In genomic region chr10:23448802-23449570, GRCh38 we compare ENCODE assay signal across 8 cellular contexts. TPM values are rescaled to one million over a fixed set of nuclear protein-coding genes. Genes with fewer than 3 reads are reported as not detected.
DNase-seq lines count a peak whose midpoint lies in the region; ATAC-seq lines count a peak whose summit lies in the region.

No MANE protein-coding gene starts in this region.

- intact Hi-C loops in Right ventricle myocardium inferior (cut with DNase I), result no loop called here

- no peak overlapping the region for H3K4me3 Mint-ChIP-seq in activated CD8-positive, alpha-beta memory T cell treated with anti-CD3 and anti-CD28 coated beads, Interleukin-2, amount 10 ng/mL, durations not matched to agents 7 days and 5 days
- peak overlapping the region; percentile 55 for H3K4me3 Mint-ChIP-seq in natural killer cell treated with Interleukin-12 subunit alpha and Interleukin-12 subunit beta and Interleukin-15 and Interleukin-18, amount 100 ng/mL, for 72 hours

- peaks cover 5% of the 10 kb centered on the region for H3K36me3 Mint-ChIP-seq in activated CD8-positive, alpha-beta memory T cell treated with anti-CD3 and anti-CD28 coated beads, Interleukin-2, amount 10 ng/mL, durations not matched to agents 7 days and 5 days
- no peaks in the 10 kb centered on the region for H3K36me3 Mint-ChIP-seq in natural killer cell treated with Interleukin-12 subunit alpha and Interleukin-12 subunit beta and Interleukin-15 and Interleukin-18, amount 100 ng/mL, for 72 hours

- H3K4me1 Mint-ChIP-seq in activated CD8-positive, alpha-beta memory T cell treated with anti-CD3 and anti-CD28 coated beads, Interleukin-2, amount 10 ng/mL, durations not matched to agents 7 days and 5 days, result peaks cover 27% of the 10 kb centered on the region
- H3K4me1 Mint-ChIP-seq in natural killer cell treated with Interleukin-12 subunit alpha and Interleukin-12 subunit beta and Interleukin-15 and Interleukin-18, amount 100 ng/mL, for 72 hours (ENCODE audit: low read depth in 2 of 2), result peaks cover 9 to 14% of the 10 kb centered on the region in 2 donors

- peak; percentile 83 for ATAC-seq in activated CD8-positive, alpha-beta memory T cell treated with anti-CD3 and anti-CD28 coated beads, Interleukin-2, amount 10 ng/mL, durations not matched to agents 7 days and 5 days
- ATAC-seq in HG02884 (IDR thresholded peaks at IDR 0.05; ENCODE audit: unreplicated experiment), result peak; percentile 87
- peak in 1 of 2 donors; percentile 63 for ATAC-seq in natural killer cell treated with Interleukin-12 subunit alpha and Interleukin-12 subunit beta and Interleukin-15 and Interleukin-18, amount 100 ng/mL, for 72 hours
- ATAC-seq in Right ventricle myocardium inferior, result no peak

- H3K27ac Mint-ChIP-seq in activated CD8-positive, alpha-beta memory T cell treated with anti-CD3 and anti-CD28 coated beads, Interleukin-2, amount 10 ng/mL, durations not matched to agents 7 days and 5 days, result peak overlapping the region; percentile 74
- peak overlapping the region; percentile 43 to 75 for H3K27ac Mint-ChIP-seq in natural killer cell treated with Interleukin-12 subunit alpha and Interleukin-12 subunit beta and Interleukin-15 and Interleukin-18, amount 100 ng/mL, for 72 hours

- no peak for DNase-seq in activated CD8-positive, alpha-beta memory T cell treated with anti-CD3 and anti-CD28 coated beads, Interleukin-2, amount 10 ng/mL, durations not matched to agents 7 days and 5 days
- DNase-seq in activated CD8-positive, alpha-beta memory T cell treated with anti-CD3 and anti-CD28 coated beads for 24 hours, result no peak
- DNase-seq in RKO (ENCODE audit: low spot score) (peak; percentile 22), Right ventricle myocardium inferior (ENCODE audit: missing footprints) (no peak), NCI-H1048 (lab: John Stamatoyannopoulos, UW) (no peak), inferior parietal cortex (ENCODE audit: extremely low spot score) (no peak)
- no peak for DNase-seq in natural killer cell treated with Interleukin-12 subunit alpha and Interleukin-12 subunit beta and Interleukin-15 and Interleukin-18, amount 100 ng/mL, for 72 hours (ENCODE audit: low spot score)

- no peaks in the 10 kb centered on the region for H3K9me3 Mint-ChIP-seq in activated CD8-positive, alpha-beta memory T cell treated with anti-CD3 and anti-CD28 coated beads, Interleukin-2, amount 10 ng/mL, durations not matched to agents 7 days and 5 days (ENCODE audit: low read depth)
- no peaks in the 10 kb centered on the region for H3K9me3 Mint-ChIP-seq in natural killer cell treated with Interleukin-12 subunit alpha and Interleukin-12 subunit beta and Interleukin-15 and Interleukin-18, amount 100 ng/mL, for 72 hours

- H3K27me3 Mint-ChIP-seq in activated CD8-positive, alpha-beta memory T cell treated with anti-CD3 and anti-CD28 coated beads, Interleukin-2, amount 10 ng/mL, durations not matched to agents 7 days and 5 days, result no peaks in the 10 kb centered on the region
- no peaks in the 10 kb centered on the region for H3K27me3 Mint-ChIP-seq in natural killer cell treated with Interleukin-12 subunit alpha and Interleukin-12 subunit beta and Interleukin-15 and Interleukin-18, amount 100 ng/mL, for 72 hours

- CTCF ChIA-PET in activated CD8-positive, alpha-beta memory T cell treated with anti-CD3 and anti-CD28 coated beads, Interleukin-2, amount 10 ng/mL, durations not matched to agents 7 days and 5 days (lab: Charles Lee), result interaction anchor here (1.0 kb wide), 1 partner anchor 81 kb away, joined by 3 read pairs; no protein-coding TSS in a partner anchor

RNA-seq across cellular contexts. Expression of gene OTUD1, which starts 10.1 kb away (rescaled TPM):
- total RNA-seq in activated CD8-positive, alpha-beta memory T cell treated with anti-CD3 and anti-CD28 coated beads, Interleukin-2, amount 10 ng/mL, durations not matched to agents 7 days and 5 days, result 10 to 100 TPM; 11.2 to 16.1 TPM
- 1 to 10 TPM; 2.9 to 3.7 TPM for total RNA-seq in natural killer cell treated with Interleukin-12 subunit alpha and Interleukin-12 subunit beta and Interleukin-15 and Interleukin-18, amount 100 ng/mL, for 72 hours
- 13.3 TPM for total RNA-seq in Right ventricle myocardium inferior
